ENCODE assay signal across 8 cellular contexts in the genomic region with DNA sequence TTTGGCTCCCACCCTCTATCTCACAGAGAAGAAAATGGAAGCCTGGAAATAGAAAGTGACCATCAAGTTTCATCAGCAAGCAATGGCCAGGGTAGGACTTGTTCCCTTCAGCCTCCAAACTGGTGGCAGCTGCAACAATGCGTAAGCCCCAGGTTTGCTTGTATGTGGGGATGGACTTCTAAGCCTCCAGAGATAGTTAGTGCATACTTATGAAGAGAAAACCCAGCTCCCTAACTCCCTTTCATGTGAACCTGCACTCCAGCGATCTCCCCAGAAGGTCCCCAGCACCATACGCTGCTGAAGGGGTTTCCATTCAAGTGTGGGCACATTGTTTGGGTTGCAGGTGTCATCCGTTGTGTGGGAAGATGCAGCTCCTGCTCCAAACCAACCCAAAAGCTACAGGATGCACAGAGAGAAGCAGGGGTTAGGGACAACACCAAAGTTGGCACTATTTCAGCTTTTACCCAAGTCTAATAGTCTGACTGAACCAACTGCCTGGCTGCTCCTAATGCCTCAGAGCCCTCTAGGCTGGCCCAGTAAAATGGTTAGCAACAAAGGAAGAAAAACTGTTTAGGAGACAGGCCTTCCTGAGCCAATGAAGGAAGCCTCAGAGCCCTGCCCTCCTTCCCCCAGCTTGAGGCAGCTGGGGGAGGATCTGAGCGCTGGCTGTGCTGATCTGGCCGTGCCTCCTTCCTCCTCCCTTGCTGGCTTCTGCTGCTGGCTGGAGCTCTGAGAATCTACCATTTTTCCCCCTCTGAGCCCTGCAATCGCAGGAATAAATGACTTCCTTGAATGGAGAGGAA. TPM values are rescaled to one million over a fixed set of nuclear protein-coding genes. Genes with fewer than 3 reads are reported as not detected.
DNase-seq lines count a peak whose midpoint lies in the region; ATAC-seq, FAIRE-seq and TF ChIP-seq lines count a peak whose summit lies in the region.

No MANE protein-coding gene starts in this region.

- intact Hi-C loops in PC-3 (cut with micrococcal nuclease) (loop anchor here (1.0 to 2.0 kb wide), 5 partner anchors 85 to 400 kb away; no protein-coding TSS in a partner anchor), left lung (cut with DNase I) (loop anchor here in 1 of 2 donors (10.0 kb wide), 1 partner anchor 96 kb away; no protein-coding TSS in a partner anchor)

- ATAC-seq in PC-3 (peak; percentile 20), left lung (peak; percentile 50), HG03469 (IDR thresholded peaks at IDR 0.05; ENCODE audit: unreplicated experiment) (no peak)
- peak; percentile 27 for ATAC-seq in central memory CD8-positive, alpha-beta T cell (replicated peaks; ENCODE audit: extremely low read depth, poor library complexity, severe bottlenecking)
- ATAC-seq in stimulated activated naive CD8-positive, alpha-beta T cell treated with anti-CD3 and anti-CD28 coated beads, Interleukin-15, Interleukin-2, amounts not matched to agents 100 U/mL and 50 U/mL, for 24 hours, result no peak

- no peak overlapping the region for H2AFZ ChIP-seq in PC-3 (ENCODE audit: low read length)

- H3K9me2 ChIP-seq in DOHH2 (replicated peaks; ENCODE audit: control insufficient read depth, low read length) (no peaks in the 10 kb centered on the region), PC-3 (replicated peaks; ENCODE audit: low read length) (no peaks in the 10 kb centered on the region)

- DNase-seq in PC-3 (peak; percentile 43), left lung (peak; percentile 75 to 82), D721Med (ENCODE audit: insufficient read length, low spot score) (no peak), NCI-H2081 (lab: John Stamatoyannopoulos, UW) (no peak)
- DNase-seq in central memory CD8-positive, alpha-beta T cell (ENCODE audit: low spot score in 2 of 2), result peak in 1 of 2 donors; percentile 18
- peak; percentile 38 for DNase-seq in stimulated activated naive CD8-positive, alpha-beta T cell treated with anti-CD3 and anti-CD28 coated beads, Interleukin-15, Interleukin-2, amounts not matched to agents 100 U/mL and 50 U/mL, for 24 hours

- H3F3A ChIP-seq in DOHH2 (ENCODE audit: control insufficient read depth, insufficient read depth) (peaks cover 17% of the 10 kb centered on the region), PC-3 (ENCODE audit: low read length, unreplicated experiment) (peaks cover 12% of the 10 kb centered on the region)

- H3K4me3 Mint-ChIP-seq in central memory CD8-positive, alpha-beta T cell, result peak overlapping the region; percentile 75

- peak overlapping the region; percentile 40 for H3K4me2 ChIP-seq in DOHH2 (ENCODE audit: low read length)
- H3K4me2 ChIP-seq in PC-3 (ENCODE audit: low read length), result peak overlapping the region; percentile 76

- BruUV-seq in PC-3 (replicated peaks; lab: Mats Ljungman, UMichigan), result TSS peak; percentile 67

- H3K36me3 ChIP-seq in DOHH2 (ENCODE audit: control insufficient read depth, low read length) (no peaks in the 10 kb centered on the region), PC-3 (ENCODE audit: low read depth, low read length) (no peaks in the 10 kb centered on the region), left lung (no peaks in the 10 kb centered on the region)

- peaks cover 11% of the 10 kb centered on the region for H3K36me3 Mint-ChIP-seq in central memory CD8-positive, alpha-beta T cell (ENCODE audit: insufficient read depth)

- no peaks in the 10 kb centered on the region for H3K9me3 ChIP-seq in DOHH2 (ENCODE audit: control insufficient read depth, insufficient read depth, low read length)
- no peaks in the 10 kb centered on the region for H3K9me3 ChIP-seq in PC-3 (ENCODE audit: low read length)
- no peaks in the 10 kb centered on the region for H3K9me3 ChIP-seq in left lung

- H3K4me1 ChIP-seq in DOHH2 (ENCODE audit: control insufficient read depth, low read length) (peaks cover 33% of the 10 kb centered on the region), PC-3 (ENCODE audit: insufficient read depth, low read length) (peaks cover 60% of the 10 kb centered on the region), left lung (peaks cover 34 to 63% of the 10 kb centered on the region in 2 donors)

- H3K27me3 Mint-ChIP-seq in central memory CD8-positive, alpha-beta T cell, result no peaks in the 10 kb centered on the region

- TF ChIP-seq CTCF in DOHH2 (IDR thresholded peaks at IDR 0.05; ENCODE audit: low read depth, low read length, poor library complexity, severe bottlenecking) (no peak), PC-3 (conservative IDR thresholded peaks at IDR 0.05; ENCODE audit: low read depth, low read length) (no peak), left lung (IDR thresholded peaks at IDR 0.05) (no peak), D721Med (IDR thresholded peaks at IDR 0.05; ENCODE audit: insufficient read depth, missing control alignments) (no peak)

- CTCF ChIA-PET in PC-3 (lab: Charles Lee), result interaction anchor here (0.5 to 1.0 kb wide), 7 partner anchors 9 to 836 kb away, joined by 3 to 5 read pairs (median 4); no protein-coding TSS in a partner anchor

- H3K4me1 Mint-ChIP-seq in central memory CD8-positive, alpha-beta T cell, result peaks cover 77% of the 10 kb centered on the region

- H3K27ac ChIP-seq in DOHH2 (ENCODE audit: low read depth, low read length) (0 out of 2 replicates have a peak overlapping the region, but pooled peaks have one; percentile 5), PC-3 (ENCODE audit: low read length) (peak overlapping the region; percentile 80), left lung (peak overlapping the region; percentile 76 to 79)

- peak overlapping the region; percentile 89 for H3K27ac Mint-ChIP-seq in central memory CD8-positive, alpha-beta T cell (ENCODE audit: low read depth)

- H3K27me3 ChIP-seq in DOHH2 (ENCODE audit: control insufficient read depth, low read length) (no peaks in the 10 kb centered on the region), PC-3 (ENCODE audit: low read length) (no peaks in the 10 kb centered on the region), left lung (no peaks in the 10 kb centered on the region)

- POLR2A ChIA-PET in PC-3 (lab: Charles Lee; ENCODE audit: unreplicated experiment), result interaction anchor here (0.6 to 2.4 kb wide), 6 partner anchors 11 to 244 kb away, joined by 3 to 21 read pairs (median 6); a partner anchor contains a TSS

- H3K9me3 Mint-ChIP-seq in central memory CD8-positive, alpha-beta T cell, result no peaks in the 10 kb centered on the region

- H3K4me3 ChIP-seq in DOHH2 (ENCODE audit: low read length) (no peak overlapping the region), PC-3 (ENCODE audit: low read length) (peak overlapping the region; percentile 32), left lung (no peak overlapping the region)

- no peak for FAIRE-seq in D721Med (lab: Jason Lieb, UNC)

- H3K79me2 ChIP-seq in DOHH2 (ENCODE audit: control insufficient read depth, low read length), result no peaks in the 10 kb centered on the region
- no peaks in the 10 kb centered on the region for H3K79me2 ChIP-seq in PC-3 (ENCODE audit: low read length)

- H3K9ac ChIP-seq in PC-3 (ENCODE audit: low read length), result peak overlapping the region; percentile 24; the same call in 1 of the 2 replicates

- H4K20me1 ChIP-seq in DOHH2 (ENCODE audit: control insufficient read depth, insufficient read depth, low read depth, low read length), result no peaks in the 10 kb centered on the region
- no peaks in the 10 kb centered on the region for H4K20me1 ChIP-seq in PC-3 (ENCODE audit: low read length)

RNA-seq across cellular contexts. Expression of a gene that starts 12.3 kb away (rescaled TPM):
- total RNA-seq in PC-3 (2014; rRNA removed), result 63.1 and 79.7 TPM in 2 replicates
- total RNA-seq in left lung, result 100 to 1,000 TPM; 292 to 395 TPM

Comparison
In these comparisons a context has a peak if more than half of its experiments do, and no peak if none do; other contexts are left out.
1. H3K27ac ChIP-seq: peak in every context shown above with its lines; median percentile 80 in PC-3; 78 in left lung; 5 in DOHH2.
2. ATAC-seq: peak in PC-3 (single experiment), central memory CD8-positive, alpha-beta T cell (single experiment) and left lung (single experiment); none in stimulated activated naive CD8-positive, alpha-beta T cell treated with anti-CD3 and anti-CD28 coated beads, Interleukin-15, Interleukin-2, amounts not matched to agents 100 U/mL and 50 U/mL, for 24 hours (single experiment) and HG03469 (single experiment).
3. DNase-seq: peak in PC-3 (single experiment), left lung (2 of 2) and stimulated activated naive CD8-positive, alpha-beta T cell treated with anti-CD3 and anti-CD28 coated beads, Interleukin-15, Interleukin-2, amounts not matched to agents 100 U/mL and 50 U/mL, for 24 hours (single experiment); none in D721Med (single experiment) and NCI-H2081 (0 of 2).